9 cellular contexts compared by ENCODE assay signal in genomic region chr19:35776102-35776788, GRCh38. TPM values are rescaled to one million over a fixed set of nuclear protein-coding genes. Genes with fewer than 3 reads are reported as not detected.
A peak's percentile ranks its signal among the peaks of the same experiment; 100 is the strongest.
DNase-seq lines count a peak whose midpoint lies in the region; ATAC-seq and TF ChIP-seq lines count a peak whose summit lies in the region.
"Had no signal": no experiment of that assay in that cellular context is flagged by ENCODE, and none has a peak within 500 bp of the region (broad histone marks: within the 10 kb centered on the region; RNA-seq: fewer than 3 reads in every experiment).

No MANE protein-coding gene starts in this region.

- no peak for ATAC-seq in CD8-positive, alpha-beta T cell
- no peak for ATAC-seq in HG03280 (IDR thresholded peaks at IDR 0.05; ENCODE audit: unreplicated experiment)

- peak overlapping the region; percentile 60 for H2AK5ac ChIP-seq in neuronal stem cell (ENCODE audit: low read depth, low read length)

- H3K36me3 Mint-ChIP-seq in CD8-positive, alpha-beta T cell = peaks cover 8% of the 10 kb centered on the region

- H3K9me3 Mint-ChIP-seq in CD8-positive, alpha-beta T cell = no peaks in the 10 kb centered on the region

- peak overlapping the region; percentile 67 for H3K4me2 ChIP-seq in neuronal stem cell (ENCODE audit: insufficient read depth, low read length, poor library complexity, severe bottlenecking)

- H3K27ac ChIP-seq in CD8-positive, alpha-beta T cell (ENCODE audit: low read depth, low read length) = no peak overlapping the region
- H3K27ac ChIP-seq in ectodermal cell (ENCODE audit: insufficient read depth, low read depth, low read length, poor library complexity, severe bottlenecking) (no peak overlapping the region), neuronal stem cell (replicated peaks; ENCODE audit: low read length) (no peak overlapping the region)

- H2BK120ac ChIP-seq in neuronal stem cell (ENCODE audit: low read depth, low read length) = peak overlapping the region; percentile 82

- H3K23ac ChIP-seq in neuronal stem cell (ENCODE audit: low read depth, low read length, poor library complexity) = peak overlapping the region; percentile 13

- no peak overlapping the region for H2BK12ac ChIP-seq in neuronal stem cell (ENCODE audit: low read length)

- H3K4me3 Mint-ChIP-seq in CD8-positive, alpha-beta T cell = peak overlapping the region; percentile 71

- peak overlapping the region; percentile 4 for H2BK15ac ChIP-seq in neuronal stem cell (ENCODE audit: low read length)

- peak overlapping the region; percentile 71 for H3K18ac ChIP-seq in neuronal stem cell (ENCODE audit: low read length)

- H3K27ac Mint-ChIP-seq in CD8-positive, alpha-beta T cell = no peak overlapping the region

- TF ChIP-seq CTCF in CD8-positive, alpha-beta T cell (IDR thresholded peaks at IDR 0.05) = no peak

- no peak overlapping the region for H4K8ac ChIP-seq in neuronal stem cell (ENCODE audit: low read depth, low read length)

- H3K36me3 ChIP-seq in CD8-positive, alpha-beta T cell (ENCODE audit: insufficient read depth, low read length) = no peaks in the 10 kb centered on the region
- H3K36me3 ChIP-seq in ectodermal cell (ENCODE audit: control insufficient read depth, insufficient read depth, low read length) (no peaks in the 10 kb centered on the region), neuronal stem cell (replicated peaks in 1 of 2; ENCODE audit: control insufficient read depth in 2 of 2, insufficient read depth in 2 of 2, low read length in 2 of 2) (peaks cover 13 to 42% of the 10 kb centered on the region in 2 donors)

- H2AFZ ChIP-seq in neuronal stem cell (ENCODE audit: low read length) = peak overlapping the region; percentile 89

- H4K91ac ChIP-seq in neuronal stem cell (ENCODE audit: low read depth, low read length, poor library complexity) = no peak overlapping the region

- CTCF ChIA-PET in CD8-positive, alpha-beta T cell (lab: Charles Lee) = no interaction called here
- CTCF ChIA-PET in HEK293T (lab: Yijun Ruan, JAX) = no interaction called here

- H3K4ac ChIP-seq in neuronal stem cell (ENCODE audit: low read length) = no peak overlapping the region

- peak overlapping the region; percentile 96 for H3K9ac ChIP-seq in neuronal stem cell (ENCODE audit: low read depth, low read length, poor library complexity)

- WGBS in ectodermal cell, 2 experiments = 40 to 44% methylated on average over 12 to 13 of the region's 13 CpGs
- WGBS in neuronal stem cell (ENCODE audit: extremely low coverage in 2 of 2, insufficient read length in 2 of 2, insufficient replicate concordance in 1 of 2), 2 donors = no CpG with 5 or more reads among the region's 13 CpGs

- peak overlapping the region; percentile 93 for H2BK5ac ChIP-seq in neuronal stem cell (ENCODE audit: low read length)

- H3K27me3 ChIP-seq in CD8-positive, alpha-beta T cell (ENCODE audit: insufficient read depth, low read length) = no peaks in the 10 kb centered on the region
- peaks cover 14% of the 10 kb centered on the region for H3K27me3 ChIP-seq in ectodermal cell (ENCODE audit: control insufficient read depth, insufficient read depth, low read length, poor library complexity, severe bottlenecking)
- no peaks in the 10 kb centered on the region for H3K27me3 ChIP-seq in neuronal stem cell (ENCODE audit: control insufficient read depth in 3 of 3, insufficient read depth in 3 of 3, low read depth in 1 of 3, low read length in 3 of 3)

- POLR2A ChIA-PET in CD8-positive, alpha-beta T cell (lab: Charles Lee) = no interaction called here
- POLR2A ChIA-PET in HEK293T (lab: Yijun Ruan, JAX) = no interaction called here

- intact Hi-C loops in CD8-positive, alpha-beta T cell (cut with DNase I, micrococcal nuclease) = loop anchor here in 1 of 2 experiments (5.0 kb wide), 1 partner anchor 236 kb away; the partner anchor contains the start of gene ALKBH6

- H3K79me1 ChIP-seq in neuronal stem cell (ENCODE audit: low read depth, low read length) = peaks cover 2% of the 10 kb centered on the region

- peak overlapping the region; percentile 54 for H3K4me3 ChIP-seq in CD8-positive, alpha-beta T cell (ENCODE audit: low read depth, low read length)
- H3K4me3 ChIP-seq in ectodermal cell (ENCODE audit: insufficient read depth, low read depth, low read length) = peak overlapping the region; percentile 62
- peak overlapping the region; percentile 66 to 98 for H3K4me3 ChIP-seq in neuronal stem cell (ENCODE audit: low read length in 2 of 2)

- H3K9me3 ChIP-seq in CD8-positive, alpha-beta T cell (ENCODE audit: low read length) = no peaks in the 10 kb centered on the region
- H3K9me3 ChIP-seq in ectodermal cell (ENCODE audit: control insufficient read depth, low read length) (no peaks in the 10 kb centered on the region), neuronal stem cell (replicated peaks in 1 of 2; ENCODE audit: control insufficient read depth in 2 of 2, insufficient read depth in 1 of 2, low read depth in 1 of 2, low read length in 2 of 2) (no peaks in the 10 kb centered on the region)

- peaks cover 21% of the 10 kb centered on the region for H3K4me1 Mint-ChIP-seq in CD8-positive, alpha-beta T cell (ENCODE audit: low read depth)

- H3K4me1 ChIP-seq in CD8-positive, alpha-beta T cell (ENCODE audit: insufficient read depth, low read length) = peaks cover 12% of the 10 kb centered on the region
- H3K4me1 ChIP-seq in ectodermal cell (ENCODE audit: control insufficient read depth, insufficient read depth, low read length) (peaks cover 26% of the 10 kb centered on the region), neuronal stem cell (ENCODE audit: control insufficient read depth in 2 of 2, insufficient read depth in 1 of 2, low read depth in 1 of 2, low read length in 2 of 2) (peaks cover 19 to 20% of the 10 kb centered on the region in 2 donors)

- DNase-seq in CD8-positive, alpha-beta T cell = no peak
- DNase-seq in NCI-H2227 (lab: John Stamatoyannopoulos, UW; ENCODE audit: unreplicated experiment) (peak; percentile 88), neuronal stem cell (ENCODE audit: low spot score) (no peak), HEK293T (ENCODE audit: extremely low spot score) (no peak), glomerular visceral epithelial cell (ENCODE audit: extremely low spot score) (no peak), NAMALWA (ENCODE audit: low spot score) (no peak)
- DNase-seq: GOT3 had no signal

- no peaks in the 10 kb centered on the region for H3K27me3 Mint-ChIP-seq in CD8-positive, alpha-beta T cell (ENCODE audit: low read depth)

- no peak overlapping the region for H3K14ac ChIP-seq in neuronal stem cell (ENCODE audit: low read length)

TF ChIP-seq in HEK293T, 16 proteins besides CTCF, POLR2A, EP300 and RAD21:
- TF ChIP-seq HDGF (IDR thresholded peaks at IDR 0.05; ENCODE audit: borderline replicate concordance) (no peak), FOXA1 (IDR thresholded peaks at IDR 0.05) (no peak), SUZ12 (IDR thresholded peaks at IDR 0.05) (no peak), LEF1 (IDR thresholded peaks at IDR 0.05; ENCODE audit: borderline replicate concordance) (no peak)

RNA-seq across cellular contexts. Expression of gene ARHGAP33, which starts 0.9 kb away (rescaled TPM):
- total RNA-seq in CD8-positive, alpha-beta T cell = 10 to 100 TPM in 1 of 2 experiments, 1 to 10 TPM in 1; 8.7 to 10.6 TPM
- polyA plus RNA-seq in ectodermal cell (2013, experiment 1 of 4) = 28.4 TPM
- 29.3 TPM for polyA plus RNA-seq in ectodermal cell (2013, experiment 2 of 4)
- 29.3 TPM for polyA plus RNA-seq in ectodermal cell (2013, experiment 3 of 4)
- 31.0 TPM for polyA plus RNA-seq in ectodermal cell (2013, experiment 4 of 4)
- polyA plus RNA-seq in neuronal stem cell (2013, experiment 1 of 2) = 36.2 TPM
- polyA plus RNA-seq in neuronal stem cell (2013, experiment 2 of 2) = 37.5 TPM

RNA-seq across cellular contexts. Expression of gene PROSER3, which starts 18.3 kb away (rescaled TPM):
- 10 to 100 TPM; 17.3 to 19.5 TPM for total RNA-seq in CD8-positive, alpha-beta T cell
- polyA plus RNA-seq in ectodermal cell (2013, experiment 1 of 4) = 38.6 TPM
- 30.1 TPM for polyA plus RNA-seq in ectodermal cell (2013, experiment 2 of 4)
- 25.9 TPM for polyA plus RNA-seq in ectodermal cell (2013, experiment 3 of 4)
- 27.7 TPM for polyA plus RNA-seq in ectodermal cell (2013, experiment 4 of 4)
- polyA plus RNA-seq in neuronal stem cell (2013, experiment 1 of 2) = 36.6 TPM
- 35.2 TPM for polyA plus RNA-seq in neuronal stem cell (2013, experiment 2 of 2)

RNA-seq across cellular contexts. Expression of gene HSPB6, which starts 19.4 kb away (rescaled TPM):
- total RNA-seq in CD8-positive, alpha-beta T cell = not detected
- 0.28 TPM for polyA plus RNA-seq in ectodermal cell (2013, experiment 1 of 4)
- polyA plus RNA-seq in ectodermal cell (2013, experiment 2 of 4) = 0.52 TPM
- 0.37 TPM for polyA plus RNA-seq in ectodermal cell (2013, experiment 3 of 4)
- polyA plus RNA-seq in ectodermal cell (2013, experiment 4 of 4) = 0.77 TPM
- 2.6 TPM for polyA plus RNA-seq in neuronal stem cell (2013, experiment 1 of 2)
- polyA plus RNA-seq in neuronal stem cell (2013, experiment 2 of 2) = 2.4 TPM

RNA-seq across cellular contexts. Expression of gene LIN37, which starts 27.9 kb away (rescaled TPM):
- 1 to 10 TPM; 5.5 to 9.3 TPM for total RNA-seq in CD8-positive, alpha-beta T cell
- polyA plus RNA-seq in ectodermal cell (2013, experiment 1 of 4) = 6.5 TPM
- polyA plus RNA-seq in ectodermal cell (2013, experiment 2 of 4) = 9.1 TPM
- polyA plus RNA-seq in ectodermal cell (2013, experiment 3 of 4) = 6.9 TPM
- 10.0 TPM for polyA plus RNA-seq in ectodermal cell (2013, experiment 4 of 4)
- polyA plus RNA-seq in neuronal stem cell (2013, experiment 1 of 2) = 5.9 TPM
- 5.2 TPM for polyA plus RNA-seq in neuronal stem cell (2013, experiment 2 of 2)

RNA-seq across cellular contexts. Expression of gene PSENEN, which starts 30.8 kb away (rescaled TPM):
- 10 to 100 TPM in 1 of 2 experiments, 1 to 10 TPM in 1; 9.4 to 11.1 TPM for total RNA-seq in CD8-positive, alpha-beta T cell
- 60.4 TPM for polyA plus RNA-seq in ectodermal cell (2013, experiment 1 of 4)
- polyA plus RNA-seq in ectodermal cell (2013, experiment 2 of 4) = 61.2 TPM
- polyA plus RNA-seq in ectodermal cell (2013, experiment 3 of 4) = 56.4 TPM
- 56.6 TPM for polyA plus RNA-seq in ectodermal cell (2013, experiment 4 of 4)
- polyA plus RNA-seq in neuronal stem cell (2013, experiment 1 of 2) = 84.6 TPM
- 82.8 TPM for polyA plus RNA-seq in neuronal stem cell (2013, experiment 2 of 2)
